ENCODE assay signal across 8 cellular contexts in genomic region chr1:181089777-181090505, GRCh38. TPM values are rescaled to one million over a fixed set of nuclear protein-coding genes. Genes with fewer than 3 reads are reported as not detected.
DNase-seq lines count a peak whose midpoint lies in the region; ATAC-seq, FAIRE-seq and TF ChIP-seq lines count a peak whose summit lies in the region.

No MANE protein-coding gene starts in this region.

- ATAC-seq in HG02759 (IDR thresholded peaks at IDR 0.05; ENCODE audit: unreplicated experiment) = peak; percentile 35

- peak overlapping the region; percentile 64 to 97 (median 84) for H3K4me3 ChIP-seq in dorsolateral prefrontal cortex

- TF ChIP-seq POLR2A in GM12892 (IDR thresholded peaks at IDR 0.05; ENCODE audit: low read depth, low read length) = peak; percentile 84

- intact Hi-C loops in dorsolateral prefrontal cortex (cut with DNase I) = loop anchor here (2.0 to 5.0 kb wide), 5 partner anchors 48 to 587 kb away; partner anchors contain the start of genes ACBD6 (in 1 of the 2) and STX6 (in 1 of the 2)

- H3K27ac ChIP-seq in dorsolateral prefrontal cortex = peak overlapping the region in 58 of 59 donors; percentile 8 to 94 (median 83)

- peak; percentile 82 for FAIRE-seq in GM12892 (lab: Jason Lieb, UNC)

- DNase-seq in GM12892 (ENCODE audit: insufficient read length) (no peak), NCI-H2227 (lab: John Stamatoyannopoulos, UW; ENCODE audit: unreplicated experiment) (peak; percentile 68), dorsolateral prefrontal cortex (peak; percentile 36 to 75 (median 62)), medulla oblongata (ENCODE audit: extremely low spot score) (peak; percentile 74), putamen (ENCODE audit: low spot score) (no peak)
- DNase-seq in activated CD4-positive, alpha-beta T cell treated with anti-CD3 and anti-CD28 coated beads for 48 hours = peak; percentile 79
- peak; percentile 69 for DNase-seq in stimulated activated CD8-positive, alpha-beta memory T cell treated with anti-CD3 and anti-CD28 coated beads, Interleukin-12 subunit alpha, Interleukin-12 subunit beta, amount 100 ng/mL, for 4 hours (ENCODE audit: low read depth)

- TF ChIP-seq CTCF in dorsolateral prefrontal cortex (IDR thresholded peaks at IDR 0.05 in 54 of 56, conservative IDR thresholded peaks at IDR 0.05 in 2 of 56; ENCODE audit: low read depth in 1 of 56, partially characterized antibody in 56 of 56) = peak in 6 of 56 donors; percentile 10 to 35 (median 18)

- no peaks in the 10 kb centered on the region for H3K27me3 ChIP-seq in dorsolateral prefrontal cortex

RNA-seq across cellular contexts. Expression of gene IER5, which starts 1.4 kb away (rescaled TPM):
- 33.4 TPM for polyA plus RNA-seq in GM12892 (2012; ENCODE audit: missing spikeins)
- 10 to 100 TPM in 118 of 120 experiments, 1 to 10 TPM in 2; 8.1 to 74.9 (median 17.6) TPM for total RNA-seq in dorsolateral prefrontal cortex

RNA-seq across cellular contexts. Expression of gene MR1, which starts 56.2 kb away (rescaled TPM):
- 28.8 TPM for polyA plus RNA-seq in GM12892 (2012; ENCODE audit: missing spikeins)
- 10 to 100 TPM in 15 of 120 experiments, 1 to 10 TPM in 105; 2.7 to 15.3 (median 6.8) TPM for total RNA-seq in dorsolateral prefrontal cortex

Comparison
In these comparisons a context has a peak if more than half of its experiments do, and no peak if none do; other contexts are left out.
1. DNase-seq: peak in NCI-H2227 (single experiment), activated CD4-positive, alpha-beta T cell treated with anti-CD3 and anti-CD28 coated beads for 48 hours (single experiment), dorsolateral prefrontal cortex (10 of 10), medulla oblongata (single experiment) and stimulated activated CD8-positive, alpha-beta memory T cell treated with anti-CD3 and anti-CD28 coated beads, Interleukin-12 subunit alpha, Interleukin-12 subunit beta, amount 100 ng/mL, for 4 hours (single experiment); none in GM12892 (single experiment) and putamen (single experiment).